20 cellular contexts compared by ENCODE assay signal in the genomic region with DNA sequence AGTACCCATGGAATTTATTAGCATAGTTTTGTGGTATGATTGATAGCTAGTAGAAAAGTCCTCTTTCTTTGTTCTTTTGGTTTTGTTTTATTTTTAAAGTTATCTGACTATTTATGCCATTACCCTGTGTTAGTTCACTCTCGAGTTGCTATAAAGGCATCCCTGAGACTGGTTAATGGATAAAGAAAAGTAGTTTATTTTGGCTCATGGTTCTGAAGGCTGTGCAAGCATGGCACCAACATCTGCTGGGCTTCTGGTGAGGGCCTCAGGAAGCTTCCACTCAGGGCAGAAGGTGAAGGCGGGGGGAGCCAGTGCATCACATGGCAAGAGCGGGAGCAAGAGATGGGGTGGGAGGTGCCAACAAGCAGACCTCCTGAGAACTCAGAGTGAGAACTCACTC.
DNase-seq lines count a peak whose midpoint lies in the region; ATAC-seq and TF ChIP-seq lines count a peak whose summit lies in the region.
"Had no signal": no experiment of that assay in that cellular context is flagged by ENCODE, and none has a peak within 500 bp of the region (broad histone marks: within the 10 kb centered on the region; RNA-seq: fewer than 3 reads in every experiment).

No MANE protein-coding gene starts in this region.

- H3K36me3 Mint-ChIP-seq in activated T-cell treated with anti-CD3 and anti-CD28 coated beads, Interleukin-2, amount 50 U/mL, for 24 hours (ENCODE audit: low read depth) = peaks cover 72% of the 10 kb centered on the region
- H3K36me3 Mint-ChIP-seq in neural progenitor cell = peaks cover 43% of the 10 kb centered on the region
- H3K36me3 Mint-ChIP-seq in activated T-cell treated with anti-CD3 and anti-CD28 coated beads, Interleukin-2, amount 50 U/mL, for 4 hours (ENCODE audit: insufficient read depth) = peaks cover 56% of the 10 kb centered on the region

- peak overlapping the region; percentile 9 for H3K27ac Mint-ChIP-seq in activated T-cell treated with anti-CD3 and anti-CD28 coated beads, Interleukin-2, amount 50 U/mL, for 24 hours
- H3K27ac Mint-ChIP-seq in neural progenitor cell = peak overlapping the region; percentile 46
- no peak overlapping the region for H3K27ac Mint-ChIP-seq in stimulated activated naive CD8-positive, alpha-beta T cell treated with anti-CD3 and anti-CD28 coated beads, Interleukin-15, amount 100 ng/mL, for 72 hours

- no peaks in the 10 kb centered on the region for H3K36me3 ChIP-seq in neural progenitor cell

- H2AFZ ChIP-seq in neural progenitor cell (replicated peaks) = no peak overlapping the region

- H3K79me2 ChIP-seq in neural progenitor cell (ENCODE audit: low read depth) = no peaks in the 10 kb centered on the region

- peaks cover 14% of the 10 kb centered on the region for H3K4me1 Mint-ChIP-seq in activated T-cell treated with anti-CD3 and anti-CD28 coated beads, Interleukin-2, amount 50 U/mL, for 24 hours (ENCODE audit: low read depth)
- peaks cover 41% of the 10 kb centered on the region for H3K4me1 Mint-ChIP-seq in neural progenitor cell
- H3K4me1 Mint-ChIP-seq in activated T-cell treated with anti-CD3 and anti-CD28 coated beads, Interleukin-2, amount 50 U/mL, for 4 hours (ENCODE audit: low read depth) = peaks cover 4% of the 10 kb centered on the region
- peaks cover 3% of the 10 kb centered on the region for H3K4me1 Mint-ChIP-seq in stimulated activated naive CD8-positive, alpha-beta T cell treated with anti-CD3 and anti-CD28 coated beads, Interleukin-15, amount 100 ng/mL, for 72 hours

- no peak for TF ChIP-seq CTCF in neural progenitor cell (IDR thresholded peaks at IDR 0.05)

- H3K9me3 ChIP-seq in neural progenitor cell (ENCODE audit: low read depth) = no peaks in the 10 kb centered on the region

- H3F3A ChIP-seq in neural progenitor cell (ENCODE audit: low read depth) = no peaks in the 10 kb centered on the region

- no peaks in the 10 kb centered on the region for H4K20me1 ChIP-seq in neural progenitor cell (ENCODE audit: low read depth)

- no peaks in the 10 kb centered on the region for H3K27me3 Mint-ChIP-seq in activated T-cell treated with anti-CD3 and anti-CD28 coated beads, Interleukin-2, amount 50 U/mL, for 24 hours
- H3K27me3 Mint-ChIP-seq in neural progenitor cell (ENCODE audit: insufficient read depth, low read depth) = peaks cover 8% of the 10 kb centered on the region
- no peaks in the 10 kb centered on the region for H3K27me3 Mint-ChIP-seq in activated T-cell treated with anti-CD3 and anti-CD28 coated beads, Interleukin-2, amount 50 U/mL, for 4 hours (ENCODE audit: low read depth)
- no peaks in the 10 kb centered on the region for H3K27me3 Mint-ChIP-seq in stimulated activated naive CD8-positive, alpha-beta T cell treated with anti-CD3 and anti-CD28 coated beads, Interleukin-15, amount 100 ng/mL, for 72 hours
- H3K27me3 Mint-ChIP-seq: CD8-positive, alpha-beta memory T cell had no signal

- no peak overlapping the region for H3K9ac ChIP-seq in neural progenitor cell

- H3K4me1 ChIP-seq in neural progenitor cell = peaks cover 14% of the 10 kb centered on the region

- H3K4me3 Mint-ChIP-seq in activated T-cell treated with anti-CD3 and anti-CD28 coated beads, Interleukin-2, amount 50 U/mL, for 24 hours = no peak overlapping the region
- no peak overlapping the region for H3K4me3 Mint-ChIP-seq in neural progenitor cell
- H3K4me3 Mint-ChIP-seq in activated T-cell treated with anti-CD3 and anti-CD28 coated beads, Interleukin-2, amount 50 U/mL, for 4 hours = no peak overlapping the region
- no peak overlapping the region for H3K4me3 Mint-ChIP-seq in stimulated activated naive CD8-positive, alpha-beta T cell treated with anti-CD3 and anti-CD28 coated beads, Interleukin-15, amount 100 ng/mL, for 72 hours
- H3K4me3 Mint-ChIP-seq: CD8-positive, alpha-beta memory T cell; H9 had no signal

- H3K4me3 ChIP-seq in neural progenitor cell = no peak overlapping the region
- H3K4me3 ChIP-seq: A549, GM12878 had no signal

- H3K4me2 ChIP-seq in neural progenitor cell = no peak overlapping the region
- H3K4me2 ChIP-seq: A549 had no signal

- no peaks in the 10 kb centered on the region for H3K27me3 ChIP-seq in neural progenitor cell

- DNase-seq in activated T-cell treated with anti-CD3 and anti-CD28 coated beads, Interleukin-2, amount 50 U/mL, for 24 hours = no peak
- no peak for DNase-seq in activated T-cell treated with anti-CD3 and anti-CD28 coated beads for 4 hours
- no peak for DNase-seq in left lobe of liver (ENCODE audit: low spot score)
- no peak for DNase-seq in neural progenitor cell (ENCODE audit: low spot score)
- DNase-seq in KG1 (lab: John Stamatoyannopoulos, UW) = no peak
- no peak for DNase-seq in activated T-cell treated with anti-CD3 and anti-CD28 coated beads, Interleukin-2, amount 50 U/mL, for 4 hours
- DNase-seq in stimulated activated naive CD8-positive, alpha-beta T cell treated with anti-CD3 and anti-CD28 coated beads, Interleukin-15, amount 100 ng/mL, for 72 hours = no peak
- DNase-seq: AML-193; CD8-positive, alpha-beta memory T cell; COR-L47; DMS 273 treated with DMSO at 0.1 percent for 48 hours; DMS53; DND-41; EL; H9 had no signal

- no peak overlapping the region for H3K27ac ChIP-seq in neural progenitor cell
- H3K27ac ChIP-seq: 22Rv1, C4-2B had no signal

- H3K9me3 Mint-ChIP-seq in activated T-cell treated with anti-CD3 and anti-CD28 coated beads, Interleukin-2, amount 50 U/mL, for 24 hours = no peaks in the 10 kb centered on the region
- peaks cover 13% of the 10 kb centered on the region for H3K9me3 Mint-ChIP-seq in neural progenitor cell
- H3K9me3 Mint-ChIP-seq in activated T-cell treated with anti-CD3 and anti-CD28 coated beads, Interleukin-2, amount 50 U/mL, for 4 hours = no peaks in the 10 kb centered on the region
- H3K9me3 Mint-ChIP-seq in stimulated activated naive CD8-positive, alpha-beta T cell treated with anti-CD3 and anti-CD28 coated beads, Interleukin-15, amount 100 ng/mL, for 72 hours = no peaks in the 10 kb centered on the region
- H3K9me3 Mint-ChIP-seq: CD8-positive, alpha-beta memory T cell; H9 had no signal

- peak; percentile 33 for ATAC-seq in left lobe of liver
- ATAC-seq in activated T-cell treated with anti-CD3 and anti-CD28 coated beads, Interleukin-2, amount 50 U/mL, for 4 hours = no peak
- ATAC-seq in stimulated activated naive CD8-positive, alpha-beta T cell treated with anti-CD3 and anti-CD28 coated beads, Interleukin-15, amount 100 ng/mL, for 72 hours = no peak
- ATAC-seq: A549, GM12878, HepG2 had no signal

Comparison
In these comparisons a context has a peak if more than half of its experiments do, and no peak if none do; other contexts are left out.
1. H3K27ac Mint-ChIP-seq: peak in activated T-cell treated with anti-CD3 and anti-CD28 coated beads, Interleukin-2, amount 50 U/mL, for 24 hours (single experiment) and neural progenitor cell (single experiment); none in stimulated activated naive CD8-positive, alpha-beta T cell treated with anti-CD3 and anti-CD28 coated beads, Interleukin-15, amount 100 ng/mL, for 72 hours (0 of 2).